Comparison of ENCODE assay signal across 19 cellular contexts in the genomic region with DNA sequence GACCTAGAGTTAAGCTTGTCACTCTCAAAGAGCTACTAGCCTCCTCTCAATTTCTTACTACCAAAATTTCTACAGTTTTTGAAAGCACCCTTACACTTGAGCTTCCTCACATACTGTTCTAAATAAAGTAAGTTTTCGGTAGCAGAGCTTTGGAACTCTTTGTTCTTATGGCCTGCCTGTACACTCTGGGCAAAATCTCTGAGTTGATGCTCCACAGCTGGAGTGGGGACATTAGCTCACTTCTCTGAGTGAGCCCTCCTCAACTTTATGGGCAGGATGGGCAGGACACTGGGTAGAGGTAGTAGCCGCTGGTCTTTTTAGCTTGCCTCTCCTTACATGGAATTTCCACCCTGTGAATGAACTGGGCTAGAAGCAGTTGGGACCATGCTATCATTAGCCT.
DNase-seq lines count a peak whose midpoint lies in the region; ATAC-seq and TF ChIP-seq lines count a peak whose summit lies in the region.
"Had no signal": no experiment of that assay in that cellular context is flagged by ENCODE, and none has a peak within 500 bp of the region (broad histone marks: within the 10 kb centered on the region; RNA-seq: fewer than 3 reads in every experiment).

No MANE protein-coding gene starts in this region.

- H3K36me3 ChIP-seq in right atrium auricular region (no peaks in the 10 kb centered on the region), DND-41 (ENCODE audit: insufficient read depth, low read length) (peaks cover 33% of the 10 kb centered on the region), H7 (replicated peaks; ENCODE audit: control insufficient read depth, insufficient read depth, low read length) (no peaks in the 10 kb centered on the region)
- H3K36me3 ChIP-seq: BE2C had no signal

- no peak overlapping the region for H3K9ac ChIP-seq in DND-41 (ENCODE audit: low read depth, low read length)
- H3K9ac ChIP-seq: BLaER1 had no signal

- ATAC-seq in Right ventricle myocardium superior (ENCODE audit: poor library complexity) (peak; percentile 53), DND-41 (ENCODE audit: insufficient read depth, low read depth) (no peak), left ventricle myocardium superior (peak; percentile 50)

- peaks cover 0 to 27% of the 10 kb centered on the region in 2 donors for H3K9me3 ChIP-seq in right atrium auricular region
- H3K9me3 ChIP-seq in DND-41 (ENCODE audit: insufficient read depth, low read length, severe bottlenecking), result peaks cover 39% of the 10 kb centered on the region
- H3K9me3 ChIP-seq: BE2C had no signal

- H3K27ac ChIP-seq in right atrium auricular region, result peak overlapping the region in 1 of 2 donors; percentile 30
- H3K27ac ChIP-seq in DND-41 (ENCODE audit: low read length), result peak overlapping the region; percentile 7; the same call in 1 of the 2 replicates
- H3K27ac ChIP-seq: BLaER1 had no signal

- H3K79me2 ChIP-seq in DND-41 (ENCODE audit: insufficient read depth, low read length), result peaks cover 90% of the 10 kb centered on the region

- intact Hi-C loops in Right ventricle myocardium superior (cut with DNase I) (no loop called here), left ventricle myocardium superior (cut with micrococcal nuclease) (no loop called here)

- TF ChIP-seq CTCF in right atrium auricular region (IDR thresholded peaks at IDR 0.05) (no peak), DND-41 (IDR thresholded peaks at IDR 0.05; ENCODE audit: borderline replicate concordance, extremely low read depth, low read length, poor library complexity, severe bottlenecking) (no peak)

- H4K20me1 ChIP-seq in DND-41 (ENCODE audit: insufficient read depth, low read length), result no peaks in the 10 kb centered on the region

- H3K4me1 ChIP-seq in right atrium auricular region (peaks cover 0 to 4% of the 10 kb centered on the region in 2 donors), DND-41 (ENCODE audit: insufficient read depth, low read length) (peaks cover 4% of the 10 kb centered on the region; the same call in 1 of the 2 replicates)
- H3K4me1 ChIP-seq: BE2C had no signal

- H3K4me2 ChIP-seq in DND-41 (ENCODE audit: insufficient read depth, low read length), result no peak overlapping the region
- H3K4me2 ChIP-seq: BLaER1 had no signal

- H3K27me3 ChIP-seq in right atrium auricular region (no peaks in the 10 kb centered on the region), DND-41 (ENCODE audit: insufficient read depth, low read length, poor library complexity) (no peaks in the 10 kb centered on the region), H7 (ENCODE audit: control insufficient read depth, insufficient read depth, low read length) (no peaks in the 10 kb centered on the region)
- H3K27me3 ChIP-seq: BE2C, BLaER1 had no signal

- H3K4me3 ChIP-seq in right atrium auricular region (no peak overlapping the region), DND-41 (ENCODE audit: low read depth in 1 of 2, low read length in 2 of 2) (no peak overlapping the region), H7 (ENCODE audit: insufficient read depth, low read depth, low read length) (no peak overlapping the region)
- H3K4me3 ChIP-seq: BLaER1 had no signal

- no peak overlapping the region for H2AFZ ChIP-seq in DND-41 (ENCODE audit: low read depth, low read length)

- DNase-seq in Right ventricle myocardium superior (no peak), right atrium auricular region (ENCODE audit: low spot score) (no peak), DND-41 (no peak), left ventricle myocardium superior (no peak), H7 (no peak)
- DNase-seq: 8988T; ACHN; BE2C; C1 segment of cervical spinal cord; CD4-positive, alpha-beta memory T cell; CD4-positive, CD25-positive, alpha-beta regulatory T cell; CD8-positive, alpha-beta memory T cell; COR-L47; DMS 273 treated with DMSO at 0.1 percent for 48 hours; DMS153; DMS53; DMS79; GF-D8 had no signal
